In the genomic region with DNA sequence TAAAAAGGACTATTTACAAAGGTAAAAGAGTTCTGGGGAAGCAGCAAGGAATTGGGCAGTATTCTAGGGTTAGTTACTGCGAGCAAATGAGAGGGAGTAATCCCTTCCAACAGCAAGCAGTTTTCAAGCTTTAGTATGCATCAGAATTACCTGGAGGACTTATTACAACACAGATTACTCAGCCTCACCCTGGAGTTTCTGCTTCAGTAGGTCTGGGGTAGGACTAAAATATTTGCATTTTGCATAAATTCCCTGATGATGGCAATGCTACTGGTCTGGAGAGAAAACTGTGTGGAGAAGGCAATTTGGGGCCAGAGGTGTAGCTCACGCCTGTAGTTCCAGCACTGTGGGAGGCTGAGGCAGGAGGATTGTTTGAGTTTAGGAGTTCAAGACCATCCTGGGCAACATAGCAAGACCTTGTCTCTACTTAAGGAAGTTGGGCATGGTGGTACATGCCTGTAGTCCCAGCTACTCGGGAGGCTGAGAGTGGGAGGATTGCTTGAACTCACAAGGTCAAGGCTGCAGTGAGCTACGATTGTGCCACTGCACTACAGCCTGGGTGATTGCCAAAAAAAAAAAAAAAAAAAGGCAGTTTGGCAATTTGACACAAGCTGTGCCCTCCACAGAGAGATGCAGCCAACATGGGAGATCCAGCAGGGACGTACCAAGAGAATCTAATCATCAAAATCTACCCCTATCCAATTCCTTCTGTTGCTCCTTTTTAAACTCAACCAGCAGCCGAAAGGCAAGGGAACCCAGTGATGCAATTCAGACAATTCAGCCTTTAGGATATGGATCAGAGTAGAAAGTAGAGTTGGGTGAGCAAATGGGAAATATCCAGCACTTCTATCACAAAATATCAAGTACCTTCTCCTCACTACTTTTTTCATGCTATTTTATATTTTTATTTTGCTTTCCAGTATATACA, we compare ENCODE assay signal across 8 cellular contexts. TPM values are rescaled to one million over a fixed set of nuclear protein-coding genes. Genes with fewer than 3 reads are reported as not detected.
A peak's percentile ranks its signal among the peaks of the same experiment; 100 is the strongest.
DNase-seq lines count a peak whose midpoint lies in the region; ATAC-seq and TF ChIP-seq lines count a peak whose summit lies in the region.

No MANE protein-coding gene starts in this region.

- CTCF ChIA-PET in CD4-positive, alpha-beta memory T cell (lab: Charles Lee; ENCODE audit: partially characterized antibody), result interaction anchor here (1.0 to 3.4 kb wide), 5 partner anchors 9 to 206 kb away, joined by 3 to 16 read pairs (median 4); partner anchors contain the start of gene AP4E1
- CTCF ChIA-PET in activated CD4-positive, alpha-beta memory T cell treated with anti-CD3 and anti-CD28 coated beads, Interleukin-2, amount 10 ng/mL, durations not matched to agents 7 days and 5 days (lab: Charles Lee), result interaction anchor here (0.7 to 2.9 kb wide), 4 partner anchors 9 to 131 kb away, joined by 3 to 13 read pairs (median 7); partner anchors contain the start of gene AP4E1

- peaks cover 31% of the 10 kb centered on the region for H3K4me1 ChIP-seq in CD4-positive, alpha-beta memory T cell (ENCODE audit: insufficient read depth, low read length)
- peaks cover 66% of the 10 kb centered on the region for H3K4me1 ChIP-seq in KMS-11 (ENCODE audit: low read depth, poor library complexity, severe bottlenecking)
- H3K4me1 ChIP-seq in lower lobe of right lung, result peaks cover 22% of the 10 kb centered on the region
- H3K4me1 ChIP-seq in left lung, result peaks cover 16 to 78% of the 10 kb centered on the region in 2 donors

- no peak overlapping the region for H3K9ac ChIP-seq in KMS-11

- H2AFZ ChIP-seq in KMS-11 (ENCODE audit: low read depth), result no peak overlapping the region

- peak overlapping the region in 4 of 7 donors; percentile 78 to 85 (median 82) for H3K27ac Mint-ChIP-seq in CD4-positive, alpha-beta memory T cell
- peak overlapping the region; percentile 83 for H3K27ac Mint-ChIP-seq in activated CD4-positive, alpha-beta memory T cell treated with anti-CD3 and anti-CD28 coated beads, Interleukin-2, amount 10 ng/mL, durations not matched to agents 7 days and 5 days

- POLR2A ChIA-PET in CD4-positive, alpha-beta memory T cell (lab: Charles Lee; ENCODE audit: partially characterized antibody), result no interaction called here
- POLR2A ChIA-PET in activated CD4-positive, alpha-beta memory T cell treated with anti-CD3 and anti-CD28 coated beads, Interleukin-2, amount 10 ng/mL, durations not matched to agents 7 days and 5 days (lab: Charles Lee), result interaction anchor here (0.6 to 3.6 kb wide), 7 partner anchors 26 to 1646 kb away, joined by 3 to 26 read pairs (median 10); partner anchors contain the start of genes AP4E1, GABPB1, SPPL2A and TRPM7

- no peaks in the 10 kb centered on the region for H4K20me1 ChIP-seq in KMS-11 (ENCODE audit: insufficient read depth)

- no peak overlapping the region for H3K4me3 ChIP-seq in CD4-positive, alpha-beta memory T cell (ENCODE audit: low read length in 2 of 2)
- no peak overlapping the region for H3K4me3 ChIP-seq in KMS-11 (IDR thresholded peaks at IDR 0.05; ENCODE audit: insufficient read depth, low read depth, low read length)
- no peak overlapping the region for H3K4me3 ChIP-seq in lower lobe of right lung
- no peak overlapping the region for H3K4me3 ChIP-seq in left lung

- H3K4me3 Mint-ChIP-seq in CD4-positive, alpha-beta memory T cell, result peak overlapping the region in 1 of 8 donors; percentile 10
- peak overlapping the region; percentile 16 for H3K4me3 Mint-ChIP-seq in activated CD4-positive, alpha-beta memory T cell treated with anti-CD3 and anti-CD28 coated beads, Interleukin-2, amount 10 ng/mL, durations not matched to agents 7 days and 5 days

- H3K4me1 Mint-ChIP-seq in CD4-positive, alpha-beta memory T cell, result peaks cover 22 to 75% (median 41%) of the 10 kb centered on the region in 4 donors
- peaks cover 85% of the 10 kb centered on the region for H3K4me1 Mint-ChIP-seq in activated CD4-positive, alpha-beta memory T cell treated with anti-CD3 and anti-CD28 coated beads, Interleukin-2, amount 10 ng/mL, durations not matched to agents 7 days and 5 days

- peaks cover 0 to 2% of the 10 kb centered on the region in 2 donors for H3K36me3 Mint-ChIP-seq in CD4-positive, alpha-beta memory T cell
- no peaks in the 10 kb centered on the region for H3K36me3 Mint-ChIP-seq in activated CD4-positive, alpha-beta memory T cell treated with anti-CD3 and anti-CD28 coated beads, Interleukin-2, amount 10 ng/mL, durations not matched to agents 7 days and 5 days (ENCODE audit: low read depth)

- H3K27me3 Mint-ChIP-seq in CD4-positive, alpha-beta memory T cell, result no peaks in the 10 kb centered on the region
- H3K27me3 Mint-ChIP-seq in activated CD4-positive, alpha-beta memory T cell treated with anti-CD3 and anti-CD28 coated beads, Interleukin-2, amount 10 ng/mL, durations not matched to agents 7 days and 5 days, result no peaks in the 10 kb centered on the region

- intact Hi-C loops in CD4-positive, alpha-beta memory T cell (cut with micrococcal nuclease), result no loop called here
- intact Hi-C loops in lower lobe of right lung (cut with DNase I), result no loop called here
- intact Hi-C loops in left lung (cut with DNase I), result no loop called here

- H3K79me2 ChIP-seq in KMS-11 (ENCODE audit: insufficient read depth, low read depth), result no peaks in the 10 kb centered on the region

- H3K27ac ChIP-seq in CD4-positive, alpha-beta memory T cell (ENCODE audit: low read depth, low read length), result no peak overlapping the region
- H3K27ac ChIP-seq in KMS-11 (peak overlapping the region; percentile 44; the same call in 1 of the 2 replicates), lower lobe of right lung (peak overlapping the region; percentile 53), left lung (peak overlapping the region in 1 of 2 donors; percentile 73)

- no peaks in the 10 kb centered on the region for H3K36me3 ChIP-seq in CD4-positive, alpha-beta memory T cell (ENCODE audit: insufficient read depth, low read length)
- H3K36me3 ChIP-seq in KMS-11 (ENCODE audit: insufficient read depth) (no peaks in the 10 kb centered on the region), lower lobe of right lung (no peaks in the 10 kb centered on the region), left lung (no peaks in the 10 kb centered on the region)

- no peaks in the 10 kb centered on the region for H3K9me3 ChIP-seq in CD4-positive, alpha-beta memory T cell (ENCODE audit: control insufficient read depth in 1 of 2, low read length in 2 of 2)
- no peaks in the 10 kb centered on the region for H3K9me3 ChIP-seq in lower lobe of right lung
- no peaks in the 10 kb centered on the region for H3K9me3 ChIP-seq in left lung

- peaks cover 0 to 2% (median 0%) of the 10 kb centered on the region in 8 donors for H3K9me3 Mint-ChIP-seq in CD4-positive, alpha-beta memory T cell
- no peaks in the 10 kb centered on the region for H3K9me3 Mint-ChIP-seq in activated CD4-positive, alpha-beta memory T cell treated with anti-CD3 and anti-CD28 coated beads, Interleukin-2, amount 10 ng/mL, durations not matched to agents 7 days and 5 days

- no peak for TF ChIP-seq CTCF in KMS-11 (conservative IDR thresholded peaks at IDR 0.05; ENCODE audit: low read depth, low read length)
- no peak for TF ChIP-seq CTCF in lower lobe of right lung (IDR thresholded peaks at IDR 0.05)
- TF ChIP-seq CTCF in left lung (IDR thresholded peaks at IDR 0.05), result no peak

- ATAC-seq in lower lobe of right lung (peak in 1 of 2 donors; percentile 35), HG03565 (IDR thresholded peaks at IDR 0.05; ENCODE audit: unreplicated experiment) (no peak), left lung (no peak)

- peak overlapping the region; percentile 43; the same call in 1 of the 2 replicates for H3K4me2 ChIP-seq in KMS-11

- H3K27me3 ChIP-seq in CD4-positive, alpha-beta memory T cell (ENCODE audit: insufficient read depth, low read length), result no peaks in the 10 kb centered on the region
- H3K27me3 ChIP-seq in KMS-11 (ENCODE audit: insufficient read depth, low read depth), result no peaks in the 10 kb centered on the region
- no peaks in the 10 kb centered on the region for H3K27me3 ChIP-seq in lower lobe of right lung (ENCODE audit: low read depth)
- no peaks in the 10 kb centered on the region for H3K27me3 ChIP-seq in left lung

- DNase-seq in CD4-positive, alpha-beta memory T cell, result no peak
- no peak for DNase-seq in activated CD4-positive, alpha-beta memory T cell treated with anti-CD3 and anti-CD28 coated beads, Interleukin-2, amount 10 ng/mL, durations not matched to agents 7 days and 5 days
- DNase-seq in lower lobe of right lung (peak; percentile 56), superior temporal gyrus (ENCODE audit: extremely low spot score) (no peak), left lung (no peak)
- no peak for DNase-seq in stimulated activated CD4-positive, alpha-beta T cell treated with anti-CD3 and anti-CD28 coated beads, Interleukin-2, amount 100 ng/mL, for 24 hours

RNA-seq across cellular contexts. Expression of gene AP4E1, which starts 27.1 kb away (rescaled TPM):
- 10 to 100 TPM; 13.4 to 15.2 TPM for total RNA-seq in CD4-positive, alpha-beta memory T cell
- 1 to 10 TPM; 3.0 to 4.8 TPM for polyA plus RNA-seq in CD4-positive, alpha-beta memory T cell
- 10 to 100 TPM; 13.3 to 14.5 TPM for total RNA-seq in activated CD4-positive, alpha-beta memory T cell treated with anti-CD3 and anti-CD28 coated beads, Interleukin-2, amount 10 ng/mL, durations not matched to agents 7 days and 5 days
- total RNA-seq in lower lobe of right lung (11.3 TPM), left lung (10 to 100 TPM; 11.3 to 11.6 TPM)
